ENCODE assay signal across 1 cellular context in the genomic region with DNA sequence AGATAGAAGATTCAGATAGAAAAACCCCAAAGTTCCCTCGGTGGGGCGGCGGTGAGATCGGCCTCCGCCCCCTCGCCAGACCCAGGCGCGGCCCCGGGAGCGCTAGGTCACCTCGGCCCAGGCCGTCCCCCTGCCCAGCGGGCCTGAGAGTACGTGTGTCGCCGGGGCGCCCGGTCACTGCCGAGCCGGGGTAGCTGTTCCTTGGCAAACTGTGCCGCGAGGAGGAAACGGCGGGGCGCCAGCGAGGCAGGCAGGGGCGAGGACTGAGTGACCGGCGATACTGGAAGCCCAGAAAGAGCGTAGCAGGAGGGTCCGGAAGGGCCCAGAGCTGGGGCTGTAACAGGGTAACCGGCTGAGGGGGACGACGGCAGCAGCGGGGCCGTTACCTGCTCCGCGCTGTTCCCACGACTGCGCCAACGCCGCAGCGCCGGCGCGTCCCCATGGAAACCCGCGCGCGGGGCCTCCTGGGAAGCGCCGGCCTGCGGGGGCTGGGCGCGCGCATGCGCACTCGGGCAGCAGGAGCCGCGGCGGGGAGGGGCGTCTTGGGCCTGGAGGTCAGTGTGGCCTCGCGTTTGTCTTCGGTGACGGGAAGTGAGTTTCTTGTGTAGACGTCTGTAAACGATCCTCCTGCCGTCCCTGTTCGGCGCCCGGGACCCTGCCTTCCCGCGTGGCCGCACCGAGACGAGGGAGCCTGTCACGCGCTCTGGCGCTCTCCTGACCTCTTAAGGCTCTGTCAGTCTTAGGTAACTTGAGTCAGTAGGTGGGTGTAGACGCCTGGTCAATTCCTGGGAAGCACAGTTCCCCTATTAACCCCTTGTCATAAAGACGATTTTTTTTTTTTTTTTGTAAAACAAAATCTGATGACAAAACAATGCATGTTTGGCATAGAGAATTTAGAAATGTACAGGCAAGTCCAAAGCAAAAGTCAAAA.
A peak's percentile ranks its signal among the peaks of the same experiment; 100 is the strongest.
TF ChIP-seq lines count a peak whose summit lies in the region.

A gene (minus strand): TSS at position 440 of the 931 bp plus-strand sequence. CDS start 17,285 bp downstream, outside the sequence.

TF ChIP-seq in K562, 482 proteins besides CTCF, POLR2A, EP300 and RAD21 (continued from another document and continues in another):
- TF ChIP-seq, protein P1, sequence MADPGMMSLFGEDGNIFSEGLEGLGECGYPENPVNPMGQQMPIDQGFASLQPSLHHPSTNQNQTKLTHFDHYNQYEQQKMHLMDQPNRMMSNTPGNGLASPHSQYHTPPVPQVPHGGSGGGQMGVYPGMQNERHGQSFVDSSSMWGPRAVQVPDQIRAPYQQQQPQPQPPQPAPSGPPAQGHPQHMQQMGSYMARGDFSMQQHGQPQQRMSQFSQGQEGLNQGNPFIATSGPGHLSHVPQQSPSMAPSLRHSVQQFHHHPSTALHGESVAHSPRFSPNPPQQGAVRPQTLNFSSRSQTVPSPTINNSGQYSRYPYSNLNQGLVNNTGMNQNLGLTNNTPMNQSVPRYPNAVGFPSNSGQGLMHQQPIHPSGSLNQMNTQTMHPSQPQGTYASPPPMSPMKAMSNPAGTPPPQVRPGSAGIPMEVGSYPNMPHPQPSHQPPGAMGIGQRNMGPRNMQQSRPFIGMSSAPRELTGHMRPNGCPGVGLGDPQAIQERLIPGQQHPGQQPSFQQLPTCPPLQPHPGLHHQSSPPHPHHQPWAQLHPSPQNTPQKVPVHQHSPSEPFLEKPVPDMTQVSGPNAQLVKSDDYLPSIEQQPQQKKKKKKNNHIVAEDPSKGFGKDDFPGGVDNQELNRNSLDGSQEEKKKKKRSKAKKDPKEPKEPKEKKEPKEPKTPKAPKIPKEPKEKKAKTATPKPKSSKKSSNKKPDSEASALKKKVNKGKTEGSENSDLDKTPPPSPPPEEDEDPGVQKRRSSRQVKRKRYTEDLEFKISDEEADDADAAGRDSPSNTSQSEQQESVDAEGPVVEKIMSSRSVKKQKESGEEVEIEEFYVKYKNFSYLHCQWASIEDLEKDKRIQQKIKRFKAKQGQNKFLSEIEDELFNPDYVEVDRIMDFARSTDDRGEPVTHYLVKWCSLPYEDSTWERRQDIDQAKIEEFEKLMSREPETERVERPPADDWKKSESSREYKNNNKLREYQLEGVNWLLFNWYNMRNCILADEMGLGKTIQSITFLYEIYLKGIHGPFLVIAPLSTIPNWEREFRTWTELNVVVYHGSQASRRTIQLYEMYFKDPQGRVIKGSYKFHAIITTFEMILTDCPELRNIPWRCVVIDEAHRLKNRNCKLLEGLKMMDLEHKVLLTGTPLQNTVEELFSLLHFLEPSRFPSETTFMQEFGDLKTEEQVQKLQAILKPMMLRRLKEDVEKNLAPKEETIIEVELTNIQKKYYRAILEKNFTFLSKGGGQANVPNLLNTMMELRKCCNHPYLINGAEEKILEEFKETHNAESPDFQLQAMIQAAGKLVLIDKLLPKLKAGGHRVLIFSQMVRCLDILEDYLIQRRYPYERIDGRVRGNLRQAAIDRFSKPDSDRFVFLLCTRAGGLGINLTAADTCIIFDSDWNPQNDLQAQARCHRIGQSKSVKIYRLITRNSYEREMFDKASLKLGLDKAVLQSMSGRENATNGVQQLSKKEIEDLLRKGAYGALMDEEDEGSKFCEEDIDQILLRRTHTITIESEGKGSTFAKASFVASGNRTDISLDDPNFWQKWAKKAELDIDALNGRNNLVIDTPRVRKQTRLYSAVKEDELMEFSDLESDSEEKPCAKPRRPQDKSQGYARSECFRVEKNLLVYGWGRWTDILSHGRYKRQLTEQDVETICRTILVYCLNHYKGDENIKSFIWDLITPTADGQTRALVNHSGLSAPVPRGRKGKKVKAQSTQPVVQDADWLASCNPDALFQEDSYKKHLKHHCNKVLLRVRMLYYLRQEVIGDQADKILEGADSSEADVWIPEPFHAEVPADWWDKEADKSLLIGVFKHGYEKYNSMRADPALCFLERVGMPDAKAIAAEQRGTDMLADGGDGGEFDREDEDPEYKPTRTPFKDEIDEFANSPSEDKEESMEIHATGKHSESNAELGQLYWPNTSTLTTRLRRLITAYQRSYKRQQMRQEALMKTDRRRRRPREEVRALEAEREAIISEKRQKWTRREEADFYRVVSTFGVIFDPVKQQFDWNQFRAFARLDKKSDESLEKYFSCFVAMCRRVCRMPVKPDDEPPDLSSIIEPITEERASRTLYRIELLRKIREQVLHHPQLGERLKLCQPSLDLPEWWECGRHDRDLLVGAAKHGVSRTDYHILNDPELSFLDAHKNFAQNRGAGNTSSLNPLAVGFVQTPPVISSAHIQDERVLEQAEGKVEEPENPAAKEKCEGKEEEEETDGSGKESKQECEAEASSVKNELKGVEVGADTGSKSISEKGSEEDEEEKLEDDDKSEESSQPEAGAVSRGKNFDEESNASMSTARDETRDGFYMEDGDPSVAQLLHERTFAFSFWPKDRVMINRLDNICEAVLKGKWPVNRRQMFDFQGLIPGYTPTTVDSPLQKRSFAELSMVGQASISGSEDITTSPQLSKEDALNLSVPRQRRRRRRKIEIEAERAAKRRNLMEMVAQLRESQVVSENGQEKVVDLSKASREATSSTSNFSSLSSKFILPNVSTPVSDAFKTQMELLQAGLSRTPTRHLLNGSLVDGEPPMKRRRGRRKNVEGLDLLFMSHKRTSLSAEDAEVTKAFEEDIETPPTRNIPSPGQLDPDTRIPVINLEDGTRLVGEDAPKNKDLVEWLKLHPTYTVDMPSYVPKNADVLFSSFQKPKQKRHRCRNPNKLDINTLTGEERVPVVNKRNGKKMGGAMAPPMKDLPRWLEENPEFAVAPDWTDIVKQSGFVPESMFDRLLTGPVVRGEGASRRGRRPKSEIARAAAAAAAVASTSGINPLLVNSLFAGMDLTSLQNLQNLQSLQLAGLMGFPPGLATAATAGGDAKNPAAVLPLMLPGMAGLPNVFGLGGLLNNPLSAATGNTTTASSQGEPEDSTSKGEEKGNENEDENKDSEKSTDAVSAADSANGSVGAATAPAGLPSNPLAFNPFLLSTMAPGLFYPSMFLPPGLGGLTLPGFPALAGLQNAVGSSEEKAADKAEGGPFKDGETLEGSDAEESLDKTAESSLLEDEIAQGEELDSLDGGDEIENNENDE (IDR thresholded peaks at IDR 0.05; ENCODE audit: low read depth, low read length) = no peak
- TF ChIP-seq, protein P2, sequence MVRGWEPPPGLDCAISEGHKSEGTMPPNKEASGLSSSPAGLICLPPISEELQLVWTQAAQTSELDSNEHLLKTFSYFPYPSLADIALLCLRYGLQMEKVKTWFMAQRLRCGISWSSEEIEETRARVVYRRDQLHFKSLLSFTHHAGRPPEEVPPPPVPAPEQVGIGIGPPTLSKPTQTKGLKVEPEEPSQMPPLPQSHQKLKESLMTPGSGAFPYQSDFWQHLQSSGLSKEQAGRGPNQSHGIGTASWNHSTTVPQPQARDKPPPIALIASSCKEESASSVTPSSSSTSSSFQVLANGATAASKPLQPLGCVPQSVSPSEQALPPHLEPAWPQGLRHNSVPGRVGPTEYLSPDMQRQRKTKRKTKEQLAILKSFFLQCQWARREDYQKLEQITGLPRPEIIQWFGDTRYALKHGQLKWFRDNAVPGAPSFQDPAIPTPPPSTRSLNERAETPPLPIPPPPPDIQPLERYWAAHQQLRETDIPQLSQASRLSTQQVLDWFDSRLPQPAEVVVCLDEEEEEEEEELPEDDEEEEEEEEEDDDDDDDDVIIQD (CRISPR knock-in tag; IDR thresholded peaks at IDR 0.05) = no peak
- TF ChIP-seq ZFP36 (IDR thresholded peaks at IDR 0.05; ENCODE audit: low read depth, low read length, partially characterized antibody) (no peak), ELF4 (CRISPR knock-in tag; IDR thresholded peaks at IDR 0.05) (0 out of 2 replicates have a peak, but pooled peaks have one; percentile 44), RBFOX2 (IDR thresholded peaks at IDR 0.05; ENCODE audit: low read depth, low read length) (peak; percentile 97), SREBF1 (IDR thresholded peaks at IDR 0.05; ENCODE audit: borderline replicate concordance, low read depth, low read length) (no peak), DNMT1 (IDR thresholded peaks at IDR 0.05) (no peak), PML (IDR thresholded peaks at IDR 0.05; ENCODE audit: low read length) (peak; percentile 77; the same call in 1 of the 2 replicates), YY1 (IDR thresholded peaks at IDR 0.05; ENCODE audit: borderline replicate concordance in 1 of 3, control insufficient read depth in 1 of 3, extremely low read depth in 1 of 3, insufficient read depth in 3 of 3, insufficient read length in 1 of 3, insufficient replicate concordance in 2 of 3, low read depth in 1 of 3, low read length in 2 of 3) (peak in 2 of 3 experiments; percentile 73 to 83), NUFIP1 (IDR thresholded peaks at IDR 0.05; ENCODE audit: partially characterized antibody) (no peak), TRIM24 (IDR thresholded peaks at IDR 0.05) (no peak), CBFA2T3 (IDR thresholded peaks at IDR 0.05) (no peak), ZFP30 (CRISPR knock-in tag; IDR thresholded peaks at IDR 0.05; ENCODE audit: borderline replicate concordance) (no peak), HMG20B (CRISPR knock-in tag; IDR thresholded peaks at IDR 0.05) (no peak), ZNF77 (CRISPR knock-in tag; IDR thresholded peaks at IDR 0.05) (no peak), MYNN (IDR thresholded peaks at IDR 0.05) (no peak), MYNN (CRISPR knock-in tag; IDR thresholded peaks at IDR 0.05) (no peak), SRSF7 (optimal IDR thresholded peaks at IDR 0.05; ENCODE audit: low read depth, low read length) (no peak), ESRRA (IDR thresholded peaks at IDR 0.05; ENCODE audit: borderline replicate concordance, low read depth) (peak; percentile 91)
- TF ChIP-seq, protein P3, sequence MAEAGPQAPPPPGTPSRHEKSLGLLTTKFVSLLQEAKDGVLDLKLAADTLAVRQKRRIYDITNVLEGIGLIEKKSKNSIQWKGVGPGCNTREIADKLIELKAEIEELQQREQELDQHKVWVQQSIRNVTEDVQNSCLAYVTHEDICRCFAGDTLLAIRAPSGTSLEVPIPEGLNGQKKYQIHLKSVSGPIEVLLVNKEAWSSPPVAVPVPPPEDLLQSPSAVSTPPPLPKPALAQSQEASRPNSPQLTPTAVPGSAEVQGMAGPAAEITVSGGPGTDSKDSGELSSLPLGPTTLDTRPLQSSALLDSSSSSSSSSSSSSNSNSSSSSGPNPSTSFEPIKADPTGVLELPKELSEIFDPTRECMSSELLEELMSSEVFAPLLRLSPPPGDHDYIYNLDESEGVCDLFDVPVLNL (CRISPR knock-in tag; IDR thresholded peaks at IDR 0.05; ENCODE audit: low read depth) = no peak
- TF ChIP-seq, protein P4, sequence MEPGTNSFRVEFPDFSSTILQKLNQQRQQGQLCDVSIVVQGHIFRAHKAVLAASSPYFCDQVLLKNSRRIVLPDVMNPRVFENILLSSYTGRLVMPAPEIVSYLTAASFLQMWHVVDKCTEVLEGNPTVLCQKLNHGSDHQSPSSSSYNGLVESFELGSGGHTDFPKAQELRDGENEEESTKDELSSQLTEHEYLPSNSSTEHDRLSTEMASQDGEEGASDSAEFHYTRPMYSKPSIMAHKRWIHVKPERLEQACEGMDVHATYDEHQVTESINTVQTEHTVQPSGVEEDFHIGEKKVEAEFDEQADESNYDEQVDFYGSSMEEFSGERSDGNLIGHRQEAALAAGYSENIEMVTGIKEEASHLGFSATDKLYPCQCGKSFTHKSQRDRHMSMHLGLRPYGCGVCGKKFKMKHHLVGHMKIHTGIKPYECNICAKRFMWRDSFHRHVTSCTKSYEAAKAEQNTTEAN (CRISPR knock-in tag; IDR thresholded peaks at IDR 0.05) = peak; percentile 53; the same call in 1 of the 2 replicates
- TF ChIP-seq, protein P5, sequence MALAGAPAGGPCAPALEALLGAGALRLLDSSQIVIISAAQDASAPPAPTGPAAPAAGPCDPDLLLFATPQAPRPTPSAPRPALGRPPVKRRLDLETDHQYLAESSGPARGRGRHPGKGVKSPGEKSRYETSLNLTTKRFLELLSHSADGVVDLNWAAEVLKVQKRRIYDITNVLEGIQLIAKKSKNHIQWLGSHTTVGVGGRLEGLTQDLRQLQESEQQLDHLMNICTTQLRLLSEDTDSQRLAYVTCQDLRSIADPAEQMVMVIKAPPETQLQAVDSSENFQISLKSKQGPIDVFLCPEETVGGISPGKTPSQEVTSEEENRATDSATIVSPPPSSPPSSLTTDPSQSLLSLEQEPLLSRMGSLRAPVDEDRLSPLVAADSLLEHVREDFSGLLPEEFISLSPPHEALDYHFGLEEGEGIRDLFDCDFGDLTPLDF (CRISPR knock-in tag; IDR thresholded peaks at IDR 0.05) = peak; percentile 55; the same call in 1 of the 2 replicates
- TF ChIP-seq, protein P6, sequence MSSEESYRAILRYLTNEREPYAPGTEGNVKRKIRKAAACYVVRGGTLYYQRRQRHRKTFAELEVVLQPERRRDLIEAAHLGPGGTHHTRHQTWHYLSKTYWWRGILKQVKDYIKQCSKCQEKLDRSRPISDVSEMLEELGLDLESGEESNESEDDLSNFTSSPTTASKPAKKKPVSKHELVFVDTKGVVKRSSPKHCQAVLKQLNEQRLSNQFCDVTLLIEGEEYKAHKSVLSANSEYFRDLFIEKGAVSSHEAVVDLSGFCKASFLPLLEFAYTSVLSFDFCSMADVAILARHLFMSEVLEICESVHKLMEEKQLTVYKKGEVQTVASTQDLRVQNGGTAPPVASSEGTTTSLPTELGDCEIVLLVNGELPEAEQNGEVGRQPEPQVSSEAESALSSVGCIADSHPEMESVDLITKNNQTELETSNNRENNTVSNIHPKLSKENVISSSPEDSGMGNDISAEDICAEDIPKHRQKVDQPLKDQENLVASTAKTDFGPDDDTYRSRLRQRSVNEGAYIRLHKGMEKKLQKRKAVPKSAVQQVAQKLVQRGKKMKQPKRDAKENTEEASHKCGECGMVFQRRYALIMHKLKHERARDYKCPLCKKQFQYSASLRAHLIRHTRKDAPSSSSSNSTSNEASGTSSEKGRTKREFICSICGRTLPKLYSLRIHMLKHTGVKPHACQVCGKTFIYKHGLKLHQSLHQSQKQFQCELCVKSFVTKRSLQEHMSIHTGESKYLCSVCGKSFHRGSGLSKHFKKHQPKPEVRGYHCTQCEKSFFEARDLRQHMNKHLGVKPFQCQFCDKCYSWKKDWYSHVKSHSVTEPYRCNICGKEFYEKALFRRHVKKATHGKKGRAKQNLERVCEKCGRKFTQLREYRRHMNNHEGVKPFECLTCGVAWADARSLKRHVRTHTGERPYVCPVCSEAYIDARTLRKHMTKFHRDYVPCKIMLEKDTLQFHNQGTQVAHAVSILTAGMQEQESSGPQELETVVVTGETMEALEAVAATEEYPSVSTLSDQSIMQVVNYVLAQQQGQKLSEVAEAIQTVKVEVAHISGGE (CRISPR knock-in tag; IDR thresholded peaks at IDR 0.05) = peak in 1 of 3 experiments; percentile 59; a peak in 1 of 6 replicates
- TF ChIP-seq, protein P7, sequence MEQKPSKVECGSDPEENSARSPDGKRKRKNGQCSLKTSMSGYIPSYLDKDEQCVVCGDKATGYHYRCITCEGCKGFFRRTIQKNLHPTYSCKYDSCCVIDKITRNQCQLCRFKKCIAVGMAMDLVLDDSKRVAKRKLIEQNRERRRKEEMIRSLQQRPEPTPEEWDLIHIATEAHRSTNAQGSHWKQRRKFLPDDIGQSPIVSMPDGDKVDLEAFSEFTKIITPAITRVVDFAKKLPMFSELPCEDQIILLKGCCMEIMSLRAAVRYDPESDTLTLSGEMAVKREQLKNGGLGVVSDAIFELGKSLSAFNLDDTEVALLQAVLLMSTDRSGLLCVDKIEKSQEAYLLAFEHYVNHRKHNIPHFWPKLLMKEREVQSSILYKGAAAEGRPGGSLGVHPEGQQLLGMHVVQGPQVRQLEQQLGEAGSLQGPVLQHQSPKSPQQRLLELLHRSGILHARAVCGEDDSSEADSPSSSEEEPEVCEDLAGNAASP (IDR thresholded peaks at IDR 0.05) = no peak
- TF ChIP-seq, protein P8, sequence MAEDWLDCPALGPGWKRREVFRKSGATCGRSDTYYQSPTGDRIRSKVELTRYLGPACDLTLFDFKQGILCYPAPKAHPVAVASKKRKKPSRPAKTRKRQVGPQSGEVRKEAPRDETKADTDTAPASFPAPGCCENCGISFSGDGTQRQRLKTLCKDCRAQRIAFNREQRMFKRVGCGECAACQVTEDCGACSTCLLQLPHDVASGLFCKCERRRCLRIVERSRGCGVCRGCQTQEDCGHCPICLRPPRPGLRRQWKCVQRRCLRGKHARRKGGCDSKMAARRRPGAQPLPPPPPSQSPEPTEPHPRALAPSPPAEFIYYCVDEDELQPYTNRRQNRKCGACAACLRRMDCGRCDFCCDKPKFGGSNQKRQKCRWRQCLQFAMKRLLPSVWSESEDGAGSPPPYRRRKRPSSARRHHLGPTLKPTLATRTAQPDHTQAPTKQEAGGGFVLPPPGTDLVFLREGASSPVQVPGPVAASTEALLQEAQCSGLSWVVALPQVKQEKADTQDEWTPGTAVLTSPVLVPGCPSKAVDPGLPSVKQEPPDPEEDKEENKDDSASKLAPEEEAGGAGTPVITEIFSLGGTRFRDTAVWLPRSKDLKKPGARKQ (CRISPR knock-in tag; IDR thresholded peaks at IDR 0.05) = no peak
